ENCODE assay signal across 9 cellular contexts in genomic region chr17:45311406-45311761, GRCh38. TPM values are rescaled to one million over a fixed set of nuclear protein-coding genes. Genes with fewer than 3 reads are reported as not detected.
A peak's percentile ranks its signal among the peaks of the same experiment; 100 is the strongest.
DNase-seq lines count a peak whose midpoint lies in the region; ATAC-seq and TF ChIP-seq lines count a peak whose summit lies in the region.
"Had no signal": no experiment of that assay in that cellular context is flagged by ENCODE, and none has a peak within 500 bp of the region (broad histone marks: within the 10 kb centered on the region; RNA-seq: fewer than 3 reads in every experiment).

No MANE protein-coding gene starts in this region.

- WGBS in right lobe of liver (ENCODE audit: insufficient coverage, low coverage, low lambda C conversion rate, missing lambda C conversion rate), result 14% methylated on average over 3 of the region's 4 CpGs

- H3K27me3 Mint-ChIP-seq in activated T-cell treated with anti-CD3 and anti-CD28 coated beads, Interleukin-2, amount 50 U/mL, for 72 hours (ENCODE audit: low read depth), result no peaks in the 10 kb centered on the region
- H3K27me3 Mint-ChIP-seq in activated T-helper 17 cell treated with anti-CD3 and anti-CD28 coated beads, Interleukin-2, amount 50 U/mL, for 72 hours, result no peaks in the 10 kb centered on the region

- H3K36me3 Mint-ChIP-seq in activated T-cell treated with anti-CD3 and anti-CD28 coated beads, Interleukin-2, amount 50 U/mL, for 72 hours (ENCODE audit: insufficient read depth in 2 of 2), result peaks cover 46 to 73% of the 10 kb centered on the region in 2 donors
- peaks cover 99% of the 10 kb centered on the region for H3K36me3 Mint-ChIP-seq in activated T-helper 17 cell treated with anti-CD3 and anti-CD28 coated beads, Interleukin-2, amount 50 U/mL, for 72 hours (ENCODE audit: low read depth)

- H3K9me3 Mint-ChIP-seq in activated T-cell treated with anti-CD3 and anti-CD28 coated beads, Interleukin-2, amount 50 U/mL, for 72 hours, result no peaks in the 10 kb centered on the region
- H3K9me3 Mint-ChIP-seq in activated T-helper 17 cell treated with anti-CD3 and anti-CD28 coated beads, Interleukin-2, amount 50 U/mL, for 72 hours, result no peaks in the 10 kb centered on the region

- H3K4me1 ChIP-seq in right lobe of liver (peaks cover 0 to 95% (median 53%) of the 10 kb centered on the region in 4 donors), tibial artery (peaks cover 0 to 87% (median 69%) of the 10 kb centered on the region in 4 donors)

- peak overlapping the region in 1 of 3 donors; percentile 20 for H3K4me3 ChIP-seq in right lobe of liver
- no peak overlapping the region for H3K4me3 ChIP-seq in tibial artery

- peaks cover 83% of the 10 kb centered on the region for H3K4me1 Mint-ChIP-seq in activated T-cell treated with anti-CD3 and anti-CD28 coated beads, Interleukin-2, amount 50 U/mL, for 72 hours (ENCODE audit: low read depth)
- peaks cover 54% of the 10 kb centered on the region for H3K4me1 Mint-ChIP-seq in activated T-helper 17 cell treated with anti-CD3 and anti-CD28 coated beads, Interleukin-2, amount 50 U/mL, for 72 hours

- TF ChIP-seq CTCF in right lobe of liver (IDR thresholded peaks at IDR 0.05) (no peak), tibial artery (IDR thresholded peaks at IDR 0.05) (no peak)

- H3K27ac Mint-ChIP-seq in activated T-cell treated with anti-CD3 and anti-CD28 coated beads, Interleukin-2, amount 50 U/mL, for 72 hours, result peak overlapping the region; percentile 100
- H3K27ac Mint-ChIP-seq in activated T-helper 17 cell treated with anti-CD3 and anti-CD28 coated beads, Interleukin-2, amount 50 U/mL, for 72 hours, result peak overlapping the region; percentile 99

- H3K27ac ChIP-seq in right lobe of liver (peak overlapping the region; percentile 86 to 87 (median 87)), tibial artery (peak overlapping the region; percentile 82 to 83)

- no peaks in the 10 kb centered on the region for H3K9me3 ChIP-seq in right lobe of liver
- no peaks in the 10 kb centered on the region for H3K9me3 ChIP-seq in tibial artery

- H3K27me3 ChIP-seq in right lobe of liver, result no peaks in the 10 kb centered on the region
- no peaks in the 10 kb centered on the region for H3K27me3 ChIP-seq in tibial artery

- DNase-seq in activated T-cell treated with anti-CD3 and anti-CD28 coated beads, Interleukin-2, amount 50 U/mL, for 72 hours, result no peak
- DNase-seq in activated T-cell treated with anti-CD3 and anti-CD28 coated beads for 4 hours, result no peak
- no peak for DNase-seq in right lobe of liver
- no peak for DNase-seq in tibial artery

- ATAC-seq in activated T-cell treated with anti-CD3 and anti-CD28 coated beads, Interleukin-2, amount 50 U/mL, for 72 hours (replicated peaks in 1 of 2), result no peak
- ATAC-seq in activated T-helper 17 cell treated with anti-CD3 and anti-CD28 coated beads, Interleukin-2, amount 50 U/mL, for 72 hours (replicated peaks), result no peak
- ATAC-seq in right lobe of liver (no peak), GM19351 (IDR thresholded peaks at IDR 0.05; ENCODE audit: unreplicated experiment) (no peak), HG03139 (IDR thresholded peaks at IDR 0.05; ENCODE audit: unreplicated experiment) (no peak), GM21390 (IDR thresholded peaks at IDR 0.05; ENCODE audit: unreplicated experiment) (no peak)

- no peaks in the 10 kb centered on the region for H3K36me3 ChIP-seq in right lobe of liver
- no peaks in the 10 kb centered on the region for H3K36me3 ChIP-seq in tibial artery

- intact Hi-C loops in right lobe of liver (cut with DNase I), result no loop called here
- intact Hi-C loops in tibial artery (cut with DNase I; ENCODE audit: low total_unique reads), result no loop called here

- H3K4me3 Mint-ChIP-seq in activated T-cell treated with anti-CD3 and anti-CD28 coated beads, Interleukin-2, amount 50 U/mL, for 72 hours, result peak overlapping the region; percentile 94 to 99
- H3K4me3 Mint-ChIP-seq in activated T-helper 17 cell treated with anti-CD3 and anti-CD28 coated beads, Interleukin-2, amount 50 U/mL, for 72 hours, result peak overlapping the region; percentile 93

- TF ChIP-seq POLR2A in right lobe of liver (IDR thresholded peaks at IDR 0.05), result no peak

RNA-seq across cellular contexts. Expression of gene MAP3K14, which starts 5.4 kb away (rescaled TPM):
- 10 to 100 TPM; 71.8 to 78.0 TPM for total RNA-seq in activated T-cell treated with anti-CD3 and anti-CD28 coated beads, Interleukin-2, amount 50 U/mL, for 72 hours
- total RNA-seq in activated T-helper 17 cell treated with anti-CD3 and anti-CD28 coated beads, Interleukin-2, amount 50 U/mL, for 72 hours, result 10 to 100 TPM; 36.3 to 49.5 TPM
- total RNA-seq in right lobe of liver, result 1 to 10 TPM; 4.8 to 7.8 (median 6.3) TPM

RNA-seq across cellular contexts. Expression of gene SPATA32, which starts 49.5 kb away (rescaled TPM):
- total RNA-seq in activated T-cell treated with anti-CD3 and anti-CD28 coated beads, Interleukin-2, amount 50 U/mL, for 72 hours, result 1 to 10 TPM; 1.4 to 1.7 TPM
- total RNA-seq in activated T-helper 17 cell treated with anti-CD3 and anti-CD28 coated beads, Interleukin-2, amount 50 U/mL, for 72 hours, result under 1 TPM; 0.13 to 0.32 TPM
- not detected for total RNA-seq in right lobe of liver
- total RNA-seq: lung microvascular endothelial cell had no signal

Comparison
In these comparisons a context has a peak if more than half of its experiments do, and no peak if none do; other contexts are left out.
1. RNA of gene MAP3K14, which starts 5.4 kb away (total RNA-seq): 71.8 to 78.0 TPM in activated T-cell treated with anti-CD3 and anti-CD28 coated beads, Interleukin-2, amount 50 U/mL, for 72 hours and 36.3 to 49.5 TPM in activated T-helper 17 cell treated with anti-CD3 and anti-CD28 coated beads, Interleukin-2, amount 50 U/mL, for 72 hours; 4.8 to 7.8 TPM in right lobe of liver; every median in the first group is over 4 times any median in the second.